Comparison of ENCODE assay signal across 1 cellular context in the genomic region with DNA sequence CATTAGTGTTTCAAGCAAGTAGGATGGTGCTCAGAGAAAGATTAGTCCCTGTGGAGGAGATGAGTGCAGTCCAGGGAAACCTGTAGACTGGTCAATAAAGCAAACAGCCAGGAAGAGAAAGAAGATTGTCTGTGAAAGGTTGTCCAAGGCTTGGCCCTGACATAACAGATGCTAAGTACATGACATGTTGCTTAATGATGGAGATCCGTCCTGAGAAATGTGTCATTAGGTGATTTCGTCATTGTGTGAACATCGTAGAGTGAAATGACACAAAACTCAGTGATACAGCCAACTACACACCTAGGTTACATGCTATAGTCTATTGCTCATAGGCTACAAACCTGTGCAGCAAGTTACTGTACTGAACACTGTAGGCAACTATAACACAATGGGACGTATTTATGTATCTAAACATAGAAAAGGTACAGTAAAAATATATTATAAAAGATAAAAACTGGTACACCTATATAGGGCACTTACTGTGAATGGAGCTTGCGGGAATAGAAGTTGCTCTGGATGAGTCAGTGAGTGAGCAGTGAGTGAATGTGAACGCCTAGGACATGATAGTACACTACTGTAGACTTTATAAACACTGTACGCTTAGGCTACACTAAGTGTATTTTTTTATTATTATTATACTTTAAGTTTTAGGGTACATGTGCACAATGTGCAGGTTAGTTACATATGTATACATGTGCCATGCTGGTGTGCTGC.
TF ChIP-seq lines count a peak whose summit lies in the region.

No MANE protein-coding gene starts in this region.

TF ChIP-seq in HepG2, 621 proteins besides CTCF, POLR2A, EP300 and RAD21 (continued from another document and continues in another):
- TF ChIP-seq, protein P1, sequence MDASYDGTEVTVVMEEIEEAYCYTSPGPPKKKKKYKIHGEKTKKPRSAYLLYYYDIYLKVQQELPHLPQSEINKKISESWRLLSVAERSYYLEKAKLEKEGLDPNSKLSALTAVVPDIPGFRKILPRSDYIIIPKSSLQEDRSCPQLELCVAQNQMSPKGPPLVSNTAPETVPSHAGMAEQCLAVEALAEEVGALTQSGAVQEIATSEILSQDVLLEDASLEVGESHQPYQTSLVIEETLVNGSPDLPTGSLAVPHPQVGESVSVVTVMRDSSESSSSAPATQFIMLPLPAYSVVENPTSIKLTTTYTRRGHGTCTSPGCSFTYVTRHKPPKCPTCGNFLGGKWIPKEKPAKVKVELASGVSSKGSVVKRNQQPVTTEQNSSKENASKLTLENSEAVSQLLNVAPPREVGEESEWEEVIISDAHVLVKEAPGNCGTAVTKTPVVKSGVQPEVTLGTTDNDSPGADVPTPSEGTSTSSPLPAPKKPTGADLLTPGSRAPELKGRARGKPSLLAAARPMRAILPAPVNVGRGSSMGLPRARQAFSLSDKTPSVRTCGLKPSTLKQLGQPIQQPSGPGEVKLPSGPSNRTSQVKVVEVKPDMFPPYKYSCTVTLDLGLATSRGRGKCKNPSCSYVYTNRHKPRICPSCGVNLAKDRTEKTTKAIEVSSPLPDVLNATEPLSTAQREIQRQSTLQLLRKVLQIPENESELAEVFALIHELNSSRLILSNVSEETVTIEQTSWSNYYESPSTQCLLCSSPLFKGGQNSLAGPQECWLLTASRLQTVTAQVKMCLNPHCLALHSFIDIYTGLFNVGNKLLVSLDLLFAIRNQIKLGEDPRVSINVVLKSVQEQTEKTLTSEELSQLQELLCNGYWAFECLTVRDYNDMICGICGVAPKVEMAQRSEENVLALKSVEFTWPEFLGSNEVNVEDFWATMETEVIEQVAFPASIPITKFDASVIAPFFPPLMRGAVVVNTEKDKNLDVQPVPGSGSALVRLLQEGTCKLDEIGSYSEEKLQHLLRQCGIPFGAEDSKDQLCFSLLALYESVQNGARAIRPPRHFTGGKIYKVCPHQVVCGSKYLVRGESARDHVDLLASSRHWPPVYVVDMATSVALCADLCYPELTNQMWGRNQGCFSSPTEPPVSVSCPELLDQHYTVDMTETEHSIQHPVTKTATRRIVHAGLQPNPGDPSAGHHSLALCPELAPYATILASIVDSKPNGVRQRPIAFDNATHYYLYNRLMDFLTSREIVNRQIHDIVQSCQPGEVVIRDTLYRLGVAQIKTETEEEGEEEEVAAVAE (CRISPR knock-in tag; IDR thresholded peaks at IDR 0.05; ENCODE audit: borderline replicate concordance), result no peak
- TF ChIP-seq, protein P2, sequence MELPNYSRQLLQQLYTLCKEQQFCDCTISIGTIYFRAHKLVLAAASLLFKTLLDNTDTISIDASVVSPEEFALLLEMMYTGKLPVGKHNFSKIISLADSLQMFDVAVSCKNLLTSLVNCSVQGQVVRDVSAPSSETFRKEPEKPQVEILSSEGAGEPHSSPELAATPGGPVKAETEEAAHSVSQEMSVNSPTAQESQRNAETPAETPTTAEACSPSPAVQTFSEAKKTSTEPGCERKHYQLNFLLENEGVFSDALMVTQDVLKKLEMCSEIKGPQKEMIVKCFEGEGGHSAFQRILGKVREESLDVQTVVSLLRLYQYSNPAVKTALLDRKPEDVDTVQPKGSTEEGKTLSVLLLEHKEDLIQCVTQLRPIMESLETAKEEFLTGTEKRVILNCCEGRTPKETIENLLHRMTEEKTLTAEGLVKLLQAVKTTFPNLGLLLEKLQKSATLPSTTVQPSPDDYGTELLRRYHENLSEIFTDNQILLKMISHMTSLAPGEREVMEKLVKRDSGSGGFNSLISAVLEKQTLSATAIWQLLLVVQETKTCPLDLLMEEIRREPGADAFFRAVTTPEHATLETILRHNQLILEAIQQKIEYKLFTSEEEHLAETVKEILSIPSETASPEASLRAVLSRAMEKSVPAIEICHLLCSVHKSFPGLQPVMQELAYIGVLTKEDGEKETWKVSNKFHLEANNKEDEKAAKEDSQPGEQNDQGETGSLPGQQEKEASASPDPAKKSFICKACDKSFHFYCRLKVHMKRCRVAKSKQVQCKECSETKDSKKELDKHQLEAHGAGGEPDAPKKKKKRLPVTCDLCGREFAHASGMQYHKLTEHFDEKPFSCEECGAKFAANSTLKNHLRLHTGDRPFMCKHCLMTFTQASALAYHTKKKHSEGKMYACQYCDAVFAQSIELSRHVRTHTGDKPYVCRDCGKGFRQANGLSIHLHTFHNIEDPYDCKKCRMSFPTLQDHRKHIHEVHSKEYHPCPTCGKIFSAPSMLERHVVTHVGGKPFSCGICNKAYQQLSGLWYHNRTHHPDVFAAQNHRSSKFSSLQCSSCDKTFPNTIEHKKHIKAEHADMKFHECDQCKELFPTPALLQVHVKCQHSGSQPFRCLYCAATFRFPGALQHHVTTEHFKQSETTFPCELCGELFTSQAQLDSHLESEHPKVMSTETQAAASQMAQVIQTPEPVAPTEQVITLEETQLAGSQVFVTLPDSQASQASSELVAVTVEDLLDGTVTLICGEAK (IDR thresholded peaks at IDR 0.05), result no peak
- TF ChIP-seq, protein P2 (CRISPR knock-in tag; IDR thresholded peaks at IDR 0.05), result no peak
- TF ChIP-seq MLLT10 (CRISPR knock-in tag; IDR thresholded peaks at IDR 0.05) (no peak), ATAD3A (CRISPR knock-in tag; IDR thresholded peaks at IDR 0.05) (no peak), SOX6 (IDR thresholded peaks at IDR 0.05) (no peak), SOX6 (CRISPR knock-in tag; IDR thresholded peaks at IDR 0.05) (peak; percentile 15; the same call in 1 of the 2 replicates), STAG1 (CRISPR knock-in tag; IDR thresholded peaks at IDR 0.05) (no peak), ZNF430 (CRISPR knock-in tag; IDR thresholded peaks at IDR 0.05) (no peak), NFE2L2 (IDR thresholded peaks at IDR 0.05; ENCODE audit: low read length) (no peak), U2AF2 (IDR thresholded peaks at IDR 0.05; ENCODE audit: low read depth, low read length) (no peak), ZNF776 (CRISPR knock-in tag; IDR thresholded peaks at IDR 0.05) (no peak), MIER2 (CRISPR knock-in tag; IDR thresholded peaks at IDR 0.05) (no peak), NR1H2 (CRISPR knock-in tag; IDR thresholded peaks at IDR 0.05; ENCODE audit: borderline replicate concordance, low read depth) (no peak), REXO4 (CRISPR knock-in tag; IDR thresholded peaks at IDR 0.05; ENCODE audit: borderline replicate concordance) (no peak), ETV5 (CRISPR knock-in tag; IDR thresholded peaks at IDR 0.05; ENCODE audit: borderline replicate concordance) (peak; percentile 38; the same call in 1 of the 2 replicates), NRL (CRISPR knock-in tag; IDR thresholded peaks at IDR 0.05; ENCODE audit: borderline replicate concordance) (no peak), NFYB (CRISPR knock-in tag; IDR thresholded peaks at IDR 0.05) (no peak), HMG20B (CRISPR knock-in tag; conservative IDR thresholded peaks at IDR 0.05) (no peak)
- TF ChIP-seq, protein P3, sequence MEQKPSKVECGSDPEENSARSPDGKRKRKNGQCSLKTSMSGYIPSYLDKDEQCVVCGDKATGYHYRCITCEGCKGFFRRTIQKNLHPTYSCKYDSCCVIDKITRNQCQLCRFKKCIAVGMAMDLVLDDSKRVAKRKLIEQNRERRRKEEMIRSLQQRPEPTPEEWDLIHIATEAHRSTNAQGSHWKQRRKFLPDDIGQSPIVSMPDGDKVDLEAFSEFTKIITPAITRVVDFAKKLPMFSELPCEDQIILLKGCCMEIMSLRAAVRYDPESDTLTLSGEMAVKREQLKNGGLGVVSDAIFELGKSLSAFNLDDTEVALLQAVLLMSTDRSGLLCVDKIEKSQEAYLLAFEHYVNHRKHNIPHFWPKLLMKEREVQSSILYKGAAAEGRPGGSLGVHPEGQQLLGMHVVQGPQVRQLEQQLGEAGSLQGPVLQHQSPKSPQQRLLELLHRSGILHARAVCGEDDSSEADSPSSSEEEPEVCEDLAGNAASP (CRISPR knock-in tag; IDR thresholded peaks at IDR 0.05; ENCODE audit: borderline replicate concordance), result peak; percentile 42; the same call in 1 of the 2 replicates
- TF ChIP-seq, protein P4, sequence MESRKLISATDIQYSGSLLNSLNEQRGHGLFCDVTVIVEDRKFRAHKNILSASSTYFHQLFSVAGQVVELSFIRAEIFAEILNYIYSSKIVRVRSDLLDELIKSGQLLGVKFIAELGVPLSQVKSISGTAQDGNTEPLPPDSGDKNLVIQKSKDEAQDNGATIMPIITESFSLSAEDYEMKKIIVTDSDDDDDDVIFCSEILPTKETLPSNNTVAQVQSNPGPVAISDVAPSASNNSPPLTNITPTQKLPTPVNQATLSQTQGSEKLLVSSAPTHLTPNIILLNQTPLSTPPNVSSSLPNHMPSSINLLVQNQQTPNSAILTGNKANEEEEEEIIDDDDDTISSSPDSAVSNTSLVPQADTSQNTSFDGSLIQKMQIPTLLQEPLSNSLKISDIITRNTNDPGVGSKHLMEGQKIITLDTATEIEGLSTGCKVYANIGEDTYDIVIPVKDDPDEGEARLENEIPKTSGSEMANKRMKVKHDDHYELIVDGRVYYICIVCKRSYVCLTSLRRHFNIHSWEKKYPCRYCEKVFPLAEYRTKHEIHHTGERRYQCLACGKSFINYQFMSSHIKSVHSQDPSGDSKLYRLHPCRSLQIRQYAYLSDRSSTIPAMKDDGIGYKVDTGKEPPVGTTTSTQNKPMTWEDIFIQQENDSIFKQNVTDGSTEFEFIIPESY (CRISPR knock-in tag; IDR thresholded peaks at IDR 0.05), result no peak
- TF ChIP-seq, protein P5, sequence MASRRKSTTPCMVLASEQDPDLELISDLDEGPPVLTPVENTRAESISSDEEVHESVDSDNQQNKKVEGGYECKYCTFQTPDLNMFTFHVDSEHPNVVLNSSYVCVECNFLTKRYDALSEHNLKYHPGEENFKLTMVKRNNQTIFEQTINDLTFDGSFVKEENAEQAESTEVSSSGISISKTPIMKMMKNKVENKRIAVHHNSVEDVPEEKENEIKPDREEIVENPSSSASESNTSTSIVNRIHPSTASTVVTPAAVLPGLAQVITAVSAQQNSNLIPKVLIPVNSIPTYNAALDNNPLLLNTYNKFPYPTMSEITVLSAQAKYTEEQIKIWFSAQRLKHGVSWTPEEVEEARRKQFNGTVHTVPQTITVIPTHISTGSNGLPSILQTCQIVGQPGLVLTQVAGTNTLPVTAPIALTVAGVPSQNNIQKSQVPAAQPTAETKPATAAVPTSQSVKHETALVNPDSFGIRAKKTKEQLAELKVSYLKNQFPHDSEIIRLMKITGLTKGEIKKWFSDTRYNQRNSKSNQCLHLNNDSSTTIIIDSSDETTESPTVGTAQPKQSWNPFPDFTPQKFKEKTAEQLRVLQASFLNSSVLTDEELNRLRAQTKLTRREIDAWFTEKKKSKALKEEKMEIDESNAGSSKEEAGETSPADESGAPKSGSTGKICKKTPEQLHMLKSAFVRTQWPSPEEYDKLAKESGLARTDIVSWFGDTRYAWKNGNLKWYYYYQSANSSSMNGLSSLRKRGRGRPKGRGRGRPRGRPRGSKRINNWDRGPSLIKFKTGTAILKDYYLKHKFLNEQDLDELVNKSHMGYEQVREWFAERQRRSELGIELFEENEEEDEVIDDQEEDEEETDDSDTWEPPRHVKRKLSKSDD (CRISPR knock-in tag; IDR thresholded peaks at IDR 0.05; ENCODE audit: low read depth), result peak; percentile 75; the same call in 1 of the 2 replicates
- TF ChIP-seq, protein P6, sequence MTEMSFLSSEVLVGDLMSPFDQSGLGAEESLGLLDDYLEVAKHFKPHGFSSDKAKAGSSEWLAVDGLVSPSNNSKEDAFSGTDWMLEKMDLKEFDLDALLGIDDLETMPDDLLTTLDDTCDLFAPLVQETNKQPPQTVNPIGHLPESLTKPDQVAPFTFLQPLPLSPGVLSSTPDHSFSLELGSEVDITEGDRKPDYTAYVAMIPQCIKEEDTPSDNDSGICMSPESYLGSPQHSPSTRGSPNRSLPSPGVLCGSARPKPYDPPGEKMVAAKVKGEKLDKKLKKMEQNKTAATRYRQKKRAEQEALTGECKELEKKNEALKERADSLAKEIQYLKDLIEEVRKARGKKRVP (CRISPR knock-in tag; IDR thresholded peaks at IDR 0.05), result peak in 1 of 2 experiments; percentile 60; a peak in 1 of 4 replicates
- TF ChIP-seq, protein P7, sequence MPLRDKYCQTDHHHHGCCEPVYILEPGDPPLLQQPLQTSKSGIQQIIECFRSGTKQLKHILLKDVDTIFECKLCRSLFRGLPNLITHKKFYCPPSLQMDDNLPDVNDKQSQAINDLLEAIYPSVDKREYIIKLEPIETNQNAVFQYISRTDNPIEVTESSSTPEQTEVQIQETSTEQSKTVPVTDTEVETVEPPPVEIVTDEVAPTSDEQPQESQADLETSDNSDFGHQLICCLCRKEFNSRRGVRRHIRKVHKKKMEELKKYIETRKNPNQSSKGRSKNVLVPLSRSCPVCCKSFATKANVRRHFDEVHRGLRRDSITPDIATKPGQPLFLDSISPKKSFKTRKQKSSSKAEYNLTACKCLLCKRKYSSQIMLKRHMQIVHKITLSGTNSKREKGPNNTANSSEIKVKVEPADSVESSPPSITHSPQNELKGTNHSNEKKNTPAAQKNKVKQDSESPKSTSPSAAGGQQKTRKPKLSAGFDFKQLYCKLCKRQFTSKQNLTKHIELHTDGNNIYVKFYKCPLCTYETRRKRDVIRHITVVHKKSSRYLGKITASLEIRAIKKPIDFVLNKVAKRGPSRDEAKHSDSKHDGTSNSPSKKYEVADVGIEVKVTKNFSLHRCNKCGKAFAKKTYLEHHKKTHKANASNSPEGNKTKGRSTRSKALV (CRISPR knock-in tag; IDR thresholded peaks at IDR 0.05), result no peak
- TF ChIP-seq, protein P8, sequence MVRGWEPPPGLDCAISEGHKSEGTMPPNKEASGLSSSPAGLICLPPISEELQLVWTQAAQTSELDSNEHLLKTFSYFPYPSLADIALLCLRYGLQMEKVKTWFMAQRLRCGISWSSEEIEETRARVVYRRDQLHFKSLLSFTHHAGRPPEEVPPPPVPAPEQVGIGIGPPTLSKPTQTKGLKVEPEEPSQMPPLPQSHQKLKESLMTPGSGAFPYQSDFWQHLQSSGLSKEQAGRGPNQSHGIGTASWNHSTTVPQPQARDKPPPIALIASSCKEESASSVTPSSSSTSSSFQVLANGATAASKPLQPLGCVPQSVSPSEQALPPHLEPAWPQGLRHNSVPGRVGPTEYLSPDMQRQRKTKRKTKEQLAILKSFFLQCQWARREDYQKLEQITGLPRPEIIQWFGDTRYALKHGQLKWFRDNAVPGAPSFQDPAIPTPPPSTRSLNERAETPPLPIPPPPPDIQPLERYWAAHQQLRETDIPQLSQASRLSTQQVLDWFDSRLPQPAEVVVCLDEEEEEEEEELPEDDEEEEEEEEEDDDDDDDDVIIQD (CRISPR knock-in tag; IDR thresholded peaks at IDR 0.05; ENCODE audit: low read depth), result peak; percentile 53; the same call in 1 of the 2 replicates
